24 cellular contexts compared by ENCODE assay signal in genomic region chr18:48694295-48694694, GRCh38.
A peak's percentile ranks its signal among the peaks of the same experiment; 100 is the strongest.
DNase-seq lines count a peak whose midpoint lies in the region; ATAC-seq, FAIRE-seq and TF ChIP-seq lines count a peak whose summit lies in the region.
"Had no signal": no experiment of that assay in that cellular context is flagged by ENCODE, and none has a peak within 500 bp of the region (broad histone marks: within the 10 kb centered on the region; RNA-seq: fewer than 3 reads in every experiment).

No MANE protein-coding gene starts in this region.

- H3F3A ChIP-seq in GM23338 (replicated peaks; ENCODE audit: low read depth): no peaks in the 10 kb centered on the region

- H4K20me1 ChIP-seq in GM23338 (replicated peaks; ENCODE audit: insufficient read depth) (no peaks in the 10 kb centered on the region), fibroblast of lung (ENCODE audit: control insufficient read depth, extremely low read depth, insufficient read depth, low read length) (no peaks in the 10 kb centered on the region)

- H3K4me3 ChIP-seq in GM23338 (no peak overlapping the region), bronchial epithelial cell (ENCODE audit: low read depth, low read length) (no peak overlapping the region), fibroblast of lung (replicated peaks in 1 of 4; ENCODE audit: control extremely low read depth in 1 of 4, insufficient read depth in 1 of 4, low read depth in 3 of 4, low read length in 4 of 4) (no peak overlapping the region), skeletal muscle tissue (ENCODE audit: low read length in 3 of 3) (no peak overlapping the region)
- H3K4me3 ChIP-seq: GM12878 had no signal

- H3K4me2 ChIP-seq in GM23338: no peak overlapping the region
- H3K4me2 ChIP-seq in fibroblast of lung (ENCODE audit: extremely low read depth, insufficient read depth, low read length): no peak overlapping the region

- H3K27me3 Mint-ChIP-seq in GM23338 (ENCODE audit: insufficient read depth, low read depth, poor library complexity): peaks cover 2% of the 10 kb centered on the region

- no peak overlapping the region for H3K27ac ChIP-seq in GM23338 (ENCODE audit: low read depth)
- H3K27ac ChIP-seq in fibroblast of lung (ENCODE audit: insufficient read depth, low read length): peak overlapping the region; percentile 22
- peak overlapping the region; percentile 15 for H3K27ac ChIP-seq in skeletal muscle tissue (ENCODE audit: low read depth, low read length)
- H3K27ac ChIP-seq: C4-2B had no signal

- H3K36me3 Mint-ChIP-seq in GM23338 (ENCODE audit: low read depth): no peaks in the 10 kb centered on the region

- H3K9me2 ChIP-seq in GM23338 (ENCODE audit: insufficient read depth): 0 out of 2 replicates have a peak, but pooled peaks cover 4% of the 10 kb centered on the region

- H3K27me3 ChIP-seq in GM23338 (ENCODE audit: insufficient read depth): no peaks in the 10 kb centered on the region
- no peaks in the 10 kb centered on the region for H3K27me3 ChIP-seq in bronchial epithelial cell (ENCODE audit: control insufficient read depth, insufficient read depth, low read length)
- H3K27me3 ChIP-seq in fibroblast of lung (ENCODE audit: control insufficient read depth, insufficient read depth, low read length): no peaks in the 10 kb centered on the region
- H3K27me3 ChIP-seq in skeletal muscle tissue (ENCODE audit: control insufficient read depth in 3 of 3, insufficient read depth in 3 of 3, low read length in 3 of 3): no peaks in the 10 kb centered on the region

- peak overlapping the region; percentile 63; the same call in 1 of the 2 replicates for H3K27ac Mint-ChIP-seq in GM23338

- no peaks in the 10 kb centered on the region for H3K9me3 Mint-ChIP-seq in GM23338

- peak; percentile 64 for FAIRE-seq in bronchial epithelial cell (lab: Jason Lieb, UNC)
- FAIRE-seq in D721Med (lab: Jason Lieb, UNC): no peak
- FAIRE-seq: GM12878, GM19239 had no signal

- H3K4me1 ChIP-seq in GM23338 (ENCODE audit: insufficient read depth) (no peaks in the 10 kb centered on the region), fibroblast of lung (ENCODE audit: control insufficient read depth, extremely low read depth, insufficient read depth, low read length) (peaks cover 4% of the 10 kb centered on the region), skeletal muscle tissue (ENCODE audit: control insufficient read depth in 3 of 3, insufficient read depth in 3 of 3, low read length in 3 of 3) (peaks cover 23 to 37% (median 23%) of the 10 kb centered on the region in 3 donors)

- no peaks in the 10 kb centered on the region for H3K36me3 ChIP-seq in GM23338 (ENCODE audit: insufficient read depth)
- H3K36me3 ChIP-seq in bronchial epithelial cell (ENCODE audit: control insufficient read depth, insufficient read depth, low read length): peaks cover 4% of the 10 kb centered on the region
- peaks cover 3% of the 10 kb centered on the region for H3K36me3 ChIP-seq in fibroblast of lung (ENCODE audit: control insufficient read depth, insufficient read depth, low read length)
- H3K36me3 ChIP-seq in skeletal muscle tissue (ENCODE audit: control insufficient read depth in 3 of 3, insufficient read depth in 3 of 3, low read length in 3 of 3): no peaks in the 10 kb centered on the region

- H3K4me3 Mint-ChIP-seq in GM23338: no peak overlapping the region

- TF ChIP-seq CTCF in GM23338 (conservative IDR thresholded peaks at IDR 0.05; ENCODE audit: low read depth in 2 of 2) (no peak), bronchial epithelial cell (IDR thresholded peaks at IDR 0.05; ENCODE audit: insufficient read depth, low read length, severe bottlenecking) (no peak), fibroblast of lung (conservative IDR thresholded peaks at IDR 0.05 in 1 of 2, IDR thresholded peaks at IDR 0.05 in 1 of 2; ENCODE audit: low read depth in 1 of 2, low read length in 2 of 2) (no peak), D721Med (IDR thresholded peaks at IDR 0.05; ENCODE audit: insufficient read depth, missing control alignments) (no peak), GM10266 (IDR thresholded peaks at IDR 0.05; ENCODE audit: control insufficient read depth, insufficient read depth, low read depth, missing control alignments) (no peak)

- DNase-seq in GM23338 (ENCODE audit: low spot score) (no peak), bronchial epithelial cell (ENCODE audit: low read depth) (no peak), fibroblast of lung (ENCODE audit: low read depth in 2 of 2) (no peak), NCI-H2029 (lab: John Stamatoyannopoulos, UW) (no peak), D721Med (ENCODE audit: insufficient read length, low spot score) (no peak), GM10266 (ENCODE audit: extremely low spot score) (no peak)
- no peak for DNase-seq in activated naive CD4-positive, alpha-beta T cell treated with anti-CD3 and anti-CD28 coated beads, Interleukin-2, amount 50 U/mL, for 16 hours
- DNase-seq: ACHN, AML-193, DMS 273 treated with DMSO at 0.1 percent for 48 hours, GF-D8, GOT3, KG1, NCI-H187 treated with DMSO at 0.1 percent for 48 hours, NCI-H226, NCI-H524, NCI-H82, PC-3, RPMI8226, SHP77 treated with DMSO at 0.1 percent for 48 hours had no signal

- ATAC-seq in GM23338: no peak
- ATAC-seq: GM12878, PC-3 had no signal

- H2AFZ ChIP-seq in GM23338 (no peak overlapping the region), fibroblast of lung (ENCODE audit: low read length) (no peak overlapping the region)

- H3K79me2 ChIP-seq in GM23338 (replicated peaks; ENCODE audit: insufficient read depth) (no peaks in the 10 kb centered on the region), fibroblast of lung (ENCODE audit: control insufficient read depth, insufficient read depth, low read length) (no peaks in the 10 kb centered on the region)

- peaks cover 2% of the 10 kb centered on the region; the same call in 2 of the 3 replicates for H3K4me1 Mint-ChIP-seq in GM23338

- H3K9ac ChIP-seq in fibroblast of lung (ENCODE audit: insufficient read depth, low read length) (no peak overlapping the region), skeletal muscle tissue (ENCODE audit: low read depth in 1 of 3, low read length in 3 of 3) (peak overlapping the region in 2 of 3 donors; percentile 1 to 52)

- H3K9me3 ChIP-seq in fibroblast of lung (ENCODE audit: control insufficient read depth, insufficient read depth, low read depth, low read length): no peaks in the 10 kb centered on the region
- no peaks in the 10 kb centered on the region for H3K9me3 ChIP-seq in skeletal muscle tissue (ENCODE audit: control insufficient read depth in 3 of 3, low read length in 3 of 3)

TF ChIP-seq in GM23338, 12 proteins besides CTCF, POLR2A, EP300 and RAD21:
- no peak for TF ChIP-seq NANOG (IDR thresholded peaks at IDR 0.05; ENCODE audit: borderline replicate concordance)
- TF ChIP-seq STAT1 (IDR thresholded peaks at IDR 0.05; ENCODE audit: unreplicated experiment): no peak
- TF ChIP-seq ETS1 (IDR thresholded peaks at IDR 0.05): no peak
- no peak for TF ChIP-seq EZH2phosphoT487 (IDR thresholded peaks at IDR 0.05; ENCODE audit: unreplicated experiment)
